In genomic region chr1:212255705-212256307, GRCh38 we compare ENCODE assay signal across 10 cellular contexts. TPM values are rescaled to one million over a fixed set of nuclear protein-coding genes. Genes with fewer than 3 reads are reported as not detected.
DNase-seq lines count a peak whose midpoint lies in the region; ATAC-seq and TF ChIP-seq lines count a peak whose summit lies in the region.
"Had no signal": no experiment of that assay in that cellular context is flagged by ENCODE, and none has a peak within 500 bp of the region (broad histone marks: within the 10 kb centered on the region; RNA-seq: fewer than 3 reads in every experiment).

No MANE protein-coding gene starts in this region.

- TF ChIP-seq CTCF in HEK293 (tag by site-specific recombination; IDR thresholded peaks at IDR 0.05) (no peak), lower lobe of right lung (IDR thresholded peaks at IDR 0.05) (no peak)

- peak overlapping the region; percentile 65 to 87 (median 80); a peak in 21 of 22 replicates for H3K9ac ChIP-seq in BLaER1 treated with 17β-estradiol and CSF1 and Interleukin-3, amounts not matched to agents 10 nM and 100 nM

- POLR2A ChIA-PET in HEK293 (lab: Yijun Ruan, JAX): no interaction called here
- POLR2A ChIA-PET in activated CD4-positive, alpha-beta memory T cell treated with anti-CD3 and anti-CD28 coated beads for 36 hours (lab: Charles Lee): no interaction called here

- H3K27me3 ChIP-seq in BLaER1 treated with 17β-estradiol and CSF1 and Interleukin-3, amounts not matched to agents 10 nM and 100 nM: no peaks in the 10 kb centered on the region
- no peaks in the 10 kb centered on the region for H3K27me3 ChIP-seq in lower lobe of right lung (ENCODE audit: low read depth)
- H3K27me3 ChIP-seq: tibial nerve had no signal

- peak overlapping the region; percentile 68 to 97 (median 94) for H3K27ac ChIP-seq in BLaER1 treated with 17β-estradiol and CSF1 and Interleukin-3, amounts not matched to agents 10 nM and 100 nM
- no peak overlapping the region for H3K27ac ChIP-seq in HEK293 (ENCODE audit: extremely low read depth, low read depth, low read length)
- H3K27ac ChIP-seq in lower lobe of right lung: peak overlapping the region; percentile 60
- H3K27ac ChIP-seq: tibial nerve had no signal

- H3K9me3 Mint-ChIP-seq in activated CD4-positive, alpha-beta memory T cell treated with anti-CD3 and anti-CD28 coated beads for 36 hours: no peaks in the 10 kb centered on the region

- peaks cover 50 to 83% (median 54%) of the 10 kb centered on the region in 10 experiments for H3K4me1 ChIP-seq in BLaER1 treated with 17β-estradiol and CSF1 and Interleukin-3, amounts not matched to agents 10 nM and 100 nM
- no peaks in the 10 kb centered on the region for H3K4me1 ChIP-seq in HEK293 (ENCODE audit: control insufficient read depth, insufficient read depth, low read length)
- peaks cover 23% of the 10 kb centered on the region for H3K4me1 ChIP-seq in lower lobe of right lung
- H3K4me1 ChIP-seq: tibial nerve had no signal

- intact Hi-C loops in activated CD4-positive, alpha-beta memory T cell treated with anti-CD3 and anti-CD28 coated beads for 36 hours (cut with micrococcal nuclease): no loop called here
- intact Hi-C loops in lower lobe of right lung (cut with DNase I): no loop called here

- H3K27ac Mint-ChIP-seq in activated CD4-positive, alpha-beta memory T cell treated with anti-CD3 and anti-CD28 coated beads for 36 hours: peak overlapping the region; percentile 50

- CTCF ChIA-PET in HEK293 (lab: Yijun Ruan, JAX): interaction anchor here (0.6 kb wide), 1 partner anchor 61 kb away, joined by 3 read pairs; no protein-coding TSS in a partner anchor
- CTCF ChIA-PET in activated CD4-positive, alpha-beta memory T cell treated with anti-CD3 and anti-CD28 coated beads for 36 hours (lab: Charles Lee): interaction anchor here (0.6 to 0.8 kb wide), 4 partner anchors 60 to 760 kb away, joined by 3 read pairs; partner anchors contain the start of gene ANGEL2

- peaks cover 54% of the 10 kb centered on the region for H3K4me1 Mint-ChIP-seq in activated CD4-positive, alpha-beta memory T cell treated with anti-CD3 and anti-CD28 coated beads for 36 hours (ENCODE audit: low read depth)

- peak; percentile 22 for DNase-seq in activated CD4-positive, alpha-beta memory T cell treated with anti-CD3 and anti-CD28 coated beads for 36 hours
- DNase-seq in lower lobe of right lung (no peak), HK-2 (ENCODE audit: unreplicated experiment) (no peak), DMS 273 (lab: John Stamatoyannopoulos, UW; ENCODE audit: unreplicated experiment) (no peak)
- no peak for DNase-seq in effector CD8-positive, alpha-beta T cell (lab: John Stamatoyannopoulos, UW)
- DNase-seq: NCI-H748 treated with DMSO at 0.1 percent for 48 hours had no signal

- no peaks in the 10 kb centered on the region for H3K27me3 Mint-ChIP-seq in activated CD4-positive, alpha-beta memory T cell treated with anti-CD3 and anti-CD28 coated beads for 36 hours

- H3K4me2 ChIP-seq in BLaER1 treated with 17β-estradiol and CSF1 and Interleukin-3, amounts not matched to agents 10 nM and 100 nM: peak overlapping the region; percentile 83 to 97 (median 92)

- ATAC-seq in lower lobe of right lung (peak; percentile 56 to 61), HG02571 (IDR thresholded peaks at IDR 0.05; ENCODE audit: unreplicated experiment) (no peak)

- H3K4me3 Mint-ChIP-seq in activated CD4-positive, alpha-beta memory T cell treated with anti-CD3 and anti-CD28 coated beads for 36 hours: no peak overlapping the region

- no peaks in the 10 kb centered on the region for H3K36me3 Mint-ChIP-seq in activated CD4-positive, alpha-beta memory T cell treated with anti-CD3 and anti-CD28 coated beads for 36 hours

- H4K20me1 ChIP-seq in BLaER1 treated with 17β-estradiol and CSF1 and Interleukin-3, amounts not matched to agents 10 nM and 100 nM: no peaks in the 10 kb centered on the region

- peaks cover 0 to 3% (median 0%) of the 10 kb centered on the region in 11 experiments; a peak in 2 of 22 replicates for H3K9me3 ChIP-seq in BLaER1 treated with 17β-estradiol and CSF1 and Interleukin-3, amounts not matched to agents 10 nM and 100 nM (replicated peaks in 1 of 11)
- no peaks in the 10 kb centered on the region for H3K9me3 ChIP-seq in HEK293 (ENCODE audit: control insufficient read depth, insufficient read depth, low read depth, low read length)
- no peaks in the 10 kb centered on the region for H3K9me3 ChIP-seq in lower lobe of right lung
- H3K9me3 ChIP-seq: tibial nerve had no signal

- peak overlapping the region; percentile 7 to 53 (median 38); a peak in 16 of 20 replicates for H3K4me3 ChIP-seq in BLaER1 treated with 17β-estradiol and CSF1 and Interleukin-3, amounts not matched to agents 10 nM and 100 nM
- H3K4me3 ChIP-seq in HEK293 (ENCODE audit: low read depth, low read length) (no peak overlapping the region), lower lobe of right lung (no peak overlapping the region)
- H3K4me3 ChIP-seq: tibial nerve had no signal

- no peaks in the 10 kb centered on the region for H3K36me3 ChIP-seq in BLaER1 treated with 17β-estradiol and CSF1 and Interleukin-3, amounts not matched to agents 10 nM and 100 nM
- H3K36me3 ChIP-seq in HEK293 (ENCODE audit: control insufficient read depth in 2 of 2, insufficient read depth in 1 of 2, low read length in 2 of 2) (no peaks in the 10 kb centered on the region), lower lobe of right lung (no peaks in the 10 kb centered on the region)
- H3K36me3 ChIP-seq: tibial nerve had no signal

TF ChIP-seq in HEK293, 187 proteins besides CTCF, POLR2A, EP300 and RAD21:
- TF ChIP-seq ZNF792 (tag by site-specific recombination; IDR thresholded peaks at IDR 0.05) (no peak), ZNF704 (tag by site-specific recombination; IDR thresholded peaks at IDR 0.05) (no peak), ZNF133 (tag by site-specific recombination; IDR thresholded peaks at IDR 0.05) (no peak), ZIC2 (tag by site-specific recombination; IDR thresholded peaks at IDR 0.05) (peak; percentile 52), ZNF660 (tag by site-specific recombination; IDR thresholded peaks at IDR 0.05) (0 out of 2 replicates have a peak, but pooled peaks have one; percentile 42)

RNA-seq across cellular contexts. Expression of gene PPP2R5A, which starts 29.4 kb away (rescaled TPM):
- total RNA-seq in activated CD4-positive, alpha-beta memory T cell treated with anti-CD3 and anti-CD28 coated beads for 36 hours: 10 to 100 TPM; 38.6 to 40.4 TPM
- total RNA-seq in lower lobe of right lung: 91.5 TPM

Comparison
In these comparisons a context has a peak if more than half of its experiments do, and no peak if none do; other contexts are left out.
1. H3K4me3 ChIP-seq: peak in BLaER1 treated with 17β-estradiol and CSF1 and Interleukin-3, amounts not matched to agents 10 nM and 100 nM (10 of 10); none in HEK293 (single experiment) and lower lobe of right lung (single experiment).